In genomic region chr1:185316163-185317033, GRCh38 we compare ENCODE assay signal across 1 cellular context.
A peak's percentile ranks its signal among the peaks of the same experiment; 100 is the strongest.
TF ChIP-seq lines count a peak whose summit lies in the region.

No MANE protein-coding gene starts in this region.

TF ChIP-seq in HepG2, 621 proteins besides CTCF, POLR2A, EP300 and RAD21 (continued from another document and continues in another):
- TF ChIP-seq GABPB1 (CRISPR knock-in tag; IDR thresholded peaks at IDR 0.05) (peak; percentile 69; the same call in 1 of the 2 replicates), NFE2 (CRISPR knock-in tag; IDR thresholded peaks at IDR 0.05) (no peak), CC2D1A (CRISPR knock-in tag; IDR thresholded peaks at IDR 0.05) (no peak), TBL1XR1 (IDR thresholded peaks at IDR 0.05; ENCODE audit: borderline replicate concordance, low read length, partially characterized antibody) (no peak), CREM (IDR thresholded peaks at IDR 0.05) (peak; percentile 59), CREM (CRISPR knock-in tag; IDR thresholded peaks at IDR 0.05) (no peak), ZNF432 (CRISPR knock-in tag; IDR thresholded peaks at IDR 0.05; ENCODE audit: borderline replicate concordance) (no peak), ZBTB21 (CRISPR knock-in tag; IDR thresholded peaks at IDR 0.05) (no peak), NPAS2 (CRISPR knock-in tag; IDR thresholded peaks at IDR 0.05; ENCODE audit: borderline replicate concordance) (no peak), ZNF839 (CRISPR knock-in tag; IDR thresholded peaks at IDR 0.05; ENCODE audit: borderline replicate concordance) (no peak), ZNF24 (IDR thresholded peaks at IDR 0.05) (no peak), SETDB1 (CRISPR knock-in tag; IDR thresholded peaks at IDR 0.05; ENCODE audit: borderline replicate concordance) (no peak), ZNF136 (CRISPR knock-in tag; IDR thresholded peaks at IDR 0.05; ENCODE audit: low read depth) (no peak), BHLHE40 (IDR thresholded peaks at IDR 0.05; ENCODE audit: low read length) (no peak), ARID2 (CRISPR knock-in tag; IDR thresholded peaks at IDR 0.05; ENCODE audit: borderline replicate concordance) (no peak), SNRNP70 (IDR thresholded peaks at IDR 0.05; ENCODE audit: low read depth, low read length) (no peak), ZNF264 (CRISPR knock-in tag; IDR thresholded peaks at IDR 0.05) (no peak), KDM4B (CRISPR knock-in tag; IDR thresholded peaks at IDR 0.05) (no peak), ZNF781 (CRISPR knock-in tag; IDR thresholded peaks at IDR 0.05; ENCODE audit: borderline replicate concordance, not compliant biosample characterization) (no peak), KMT2B (CRISPR knock-in tag; IDR thresholded peaks at IDR 0.05) (no peak), ZNF414 (CRISPR knock-in tag; IDR thresholded peaks at IDR 0.05) (0 out of 2 replicates have a peak, but pooled peaks have one; percentile 37), RFXANK (CRISPR knock-in tag; IDR thresholded peaks at IDR 0.05) (no peak), NFYC (CRISPR knock-in tag; IDR thresholded peaks at IDR 0.05) (peak; percentile 85), ZNF354B (CRISPR knock-in tag; IDR thresholded peaks at IDR 0.05) (no peak; the same call in 1 of the 2 replicates), ZNF260 (CRISPR knock-in tag; IDR thresholded peaks at IDR 0.05; ENCODE audit: borderline replicate concordance, low read depth) (no peak), ZNF577 (CRISPR knock-in tag; IDR thresholded peaks at IDR 0.05; ENCODE audit: borderline replicate concordance, low read depth) (no peak), PHF8 (CRISPR knock-in tag; IDR thresholded peaks at IDR 0.05) (peak; percentile 63), RCOR2 (CRISPR knock-in tag; IDR thresholded peaks at IDR 0.05) (no peak), MYC (CRISPR knock-in tag; IDR thresholded peaks at IDR 0.05; ENCODE audit: borderline replicate concordance) (peak; percentile 89), MIER3 (CRISPR knock-in tag; IDR thresholded peaks at IDR 0.05; ENCODE audit: borderline replicate concordance) (no peak), ARID3A (IDR thresholded peaks at IDR 0.05; ENCODE audit: low read depth, low read length) (no peak), ZNF468 (CRISPR knock-in tag; IDR thresholded peaks at IDR 0.05) (no peak), POLR2AphosphoS5 (IDR thresholded peaks at IDR 0.05; ENCODE audit: low read depth, low read length) (peak; percentile 39; the same call in 1 of the 2 replicates), RBAK (CRISPR knock-in tag; IDR thresholded peaks at IDR 0.05) (no peak), FOXC1 (CRISPR knock-in tag; IDR thresholded peaks at IDR 0.05; ENCODE audit: borderline replicate concordance) (no peak), ZNF280B (CRISPR knock-in tag; IDR thresholded peaks at IDR 0.05; ENCODE audit: borderline replicate concordance) (no peak; the same call in none of the 2 replicates), KLF13 (CRISPR knock-in tag; IDR thresholded peaks at IDR 0.05) (no peak), ZSCAN21 (CRISPR knock-in tag; IDR thresholded peaks at IDR 0.05; ENCODE audit: borderline replicate concordance) (no peak; the same call in 1 of the 2 replicates), ZNF775 (CRISPR knock-in tag; IDR thresholded peaks at IDR 0.05; ENCODE audit: borderline replicate concordance) (no peak), HMGA1 (CRISPR knock-in tag; conservative IDR thresholded peaks at IDR 0.05) (no peak), HNRNPUL1 (IDR thresholded peaks at IDR 0.05; ENCODE audit: low read depth, low read length) (no peak), ZNF101 (CRISPR knock-in tag; IDR thresholded peaks at IDR 0.05; ENCODE audit: borderline replicate concordance, low read depth) (0 out of 2 replicates have a peak, but pooled peaks have one; percentile 16), ZNF367 (CRISPR knock-in tag; IDR thresholded peaks at IDR 0.05; ENCODE audit: borderline replicate concordance) (no peak), ZNF530 (CRISPR knock-in tag; IDR thresholded peaks at IDR 0.05; ENCODE audit: low read depth) (no peak), ZNF276 (CRISPR knock-in tag; IDR thresholded peaks at IDR 0.05; ENCODE audit: low read depth) (no peak), YY1 (IDR thresholded peaks at IDR 0.05; ENCODE audit: insufficient read depth, insufficient replicate concordance, low read depth, low read length) (no peak), KLF11 (CRISPR knock-in tag; IDR thresholded peaks at IDR 0.05) (no peak), ZNF350 (CRISPR knock-in tag; IDR thresholded peaks at IDR 0.05; ENCODE audit: borderline replicate concordance, low read depth) (no peak), ZNF543 (CRISPR knock-in tag; IDR thresholded peaks at IDR 0.05) (0 out of 2 replicates have a peak, but pooled peaks have one; percentile 27), HIVEP1 (CRISPR knock-in tag; IDR thresholded peaks at IDR 0.05) (no peak), CENPT (CRISPR knock-in tag; IDR thresholded peaks at IDR 0.05; ENCODE audit: low read depth) (no peak), ZSCAN31 (CRISPR knock-in tag; IDR thresholded peaks at IDR 0.05; ENCODE audit: low read depth) (no peak), ZNF337 (CRISPR knock-in tag; IDR thresholded peaks at IDR 0.05; ENCODE audit: borderline replicate concordance, low read depth) (no peak), ZNF3 (CRISPR knock-in tag; IDR thresholded peaks at IDR 0.05) (no peak)
- TF ChIP-seq, protein P1, sequence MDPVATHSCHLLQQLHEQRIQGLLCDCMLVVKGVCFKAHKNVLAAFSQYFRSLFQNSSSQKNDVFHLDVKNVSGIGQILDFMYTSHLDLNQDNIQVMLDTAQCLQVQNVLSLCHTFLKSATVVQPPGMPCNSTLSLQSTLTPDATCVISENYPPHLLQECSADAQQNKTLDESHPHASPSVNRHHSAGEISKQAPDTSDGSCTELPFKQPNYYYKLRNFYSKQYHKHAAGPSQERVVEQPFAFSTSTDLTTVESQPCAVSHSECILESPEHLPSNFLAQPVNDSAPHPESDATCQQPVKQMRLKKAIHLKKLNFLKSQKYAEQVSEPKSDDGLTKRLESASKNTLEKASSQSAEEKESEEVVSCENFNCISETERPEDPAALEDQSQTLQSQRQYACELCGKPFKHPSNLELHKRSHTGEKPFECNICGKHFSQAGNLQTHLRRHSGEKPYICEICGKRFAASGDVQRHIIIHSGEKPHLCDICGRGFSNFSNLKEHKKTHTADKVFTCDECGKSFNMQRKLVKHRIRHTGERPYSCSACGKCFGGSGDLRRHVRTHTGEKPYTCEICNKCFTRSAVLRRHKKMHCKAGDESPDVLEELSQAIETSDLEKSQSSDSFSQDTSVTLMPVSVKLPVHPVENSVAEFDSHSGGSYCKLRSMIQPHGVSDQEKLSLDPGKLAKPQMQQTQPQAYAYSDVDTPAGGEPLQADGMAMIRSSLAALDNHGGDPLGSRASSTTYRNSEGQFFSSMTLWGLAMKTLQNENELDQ (CRISPR knock-in tag; IDR thresholded peaks at IDR 0.05; ENCODE audit: borderline replicate concordance), result no peak
- TF ChIP-seq, protein P2, sequence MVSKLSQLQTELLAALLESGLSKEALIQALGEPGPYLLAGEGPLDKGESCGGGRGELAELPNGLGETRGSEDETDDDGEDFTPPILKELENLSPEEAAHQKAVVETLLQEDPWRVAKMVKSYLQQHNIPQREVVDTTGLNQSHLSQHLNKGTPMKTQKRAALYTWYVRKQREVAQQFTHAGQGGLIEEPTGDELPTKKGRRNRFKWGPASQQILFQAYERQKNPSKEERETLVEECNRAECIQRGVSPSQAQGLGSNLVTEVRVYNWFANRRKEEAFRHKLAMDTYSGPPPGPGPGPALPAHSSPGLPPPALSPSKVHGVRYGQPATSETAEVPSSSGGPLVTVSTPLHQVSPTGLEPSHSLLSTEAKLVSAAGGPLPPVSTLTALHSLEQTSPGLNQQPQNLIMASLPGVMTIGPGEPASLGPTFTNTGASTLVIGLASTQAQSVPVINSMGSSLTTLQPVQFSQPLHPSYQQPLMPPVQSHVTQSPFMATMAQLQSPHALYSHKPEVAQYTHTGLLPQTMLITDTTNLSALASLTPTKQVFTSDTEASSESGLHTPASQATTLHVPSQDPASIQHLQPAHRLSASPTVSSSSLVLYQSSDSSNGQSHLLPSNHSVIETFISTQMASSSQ (IDR thresholded peaks at IDR 0.05; ENCODE audit: low read depth), result no peak
- TF ChIP-seq, protein P2 (CRISPR knock-in tag; IDR thresholded peaks at IDR 0.05; ENCODE audit: borderline replicate concordance), result 0 out of 2 replicates have a peak, but pooled peaks have one; percentile 36
- TF ChIP-seq, protein P3, sequence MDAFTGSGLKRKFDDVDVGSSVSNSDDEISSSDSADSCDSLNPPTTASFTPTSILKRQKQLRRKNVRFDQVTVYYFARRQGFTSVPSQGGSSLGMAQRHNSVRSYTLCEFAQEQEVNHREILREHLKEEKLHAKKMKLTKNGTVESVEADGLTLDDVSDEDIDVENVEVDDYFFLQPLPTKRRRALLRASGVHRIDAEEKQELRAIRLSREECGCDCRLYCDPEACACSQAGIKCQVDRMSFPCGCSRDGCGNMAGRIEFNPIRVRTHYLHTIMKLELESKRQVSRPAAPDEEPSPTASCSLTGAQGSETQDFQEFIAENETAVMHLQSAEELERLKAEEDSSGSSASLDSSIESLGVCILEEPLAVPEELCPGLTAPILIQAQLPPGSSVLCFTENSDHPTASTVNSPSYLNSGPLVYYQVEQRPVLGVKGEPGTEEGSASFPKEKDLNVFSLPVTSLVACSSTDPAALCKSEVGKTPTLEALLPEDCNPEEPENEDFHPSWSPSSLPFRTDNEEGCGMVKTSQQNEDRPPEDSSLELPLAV (CRISPR knock-in tag; conservative IDR thresholded peaks at IDR 0.05; ENCODE audit: low read depth), result no peak
- TF ChIP-seq, protein P4, sequence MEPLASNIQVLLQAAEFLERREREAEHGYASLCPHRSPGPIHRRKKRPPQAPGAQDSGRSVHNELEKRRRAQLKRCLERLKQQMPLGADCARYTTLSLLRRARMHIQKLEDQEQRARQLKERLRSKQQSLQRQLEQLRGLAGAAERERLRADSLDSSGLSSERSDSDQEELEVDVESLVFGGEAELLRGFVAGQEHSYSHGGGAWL (CRISPR knock-in tag; IDR thresholded peaks at IDR 0.05), result no peak
- TF ChIP-seq, protein P5, sequence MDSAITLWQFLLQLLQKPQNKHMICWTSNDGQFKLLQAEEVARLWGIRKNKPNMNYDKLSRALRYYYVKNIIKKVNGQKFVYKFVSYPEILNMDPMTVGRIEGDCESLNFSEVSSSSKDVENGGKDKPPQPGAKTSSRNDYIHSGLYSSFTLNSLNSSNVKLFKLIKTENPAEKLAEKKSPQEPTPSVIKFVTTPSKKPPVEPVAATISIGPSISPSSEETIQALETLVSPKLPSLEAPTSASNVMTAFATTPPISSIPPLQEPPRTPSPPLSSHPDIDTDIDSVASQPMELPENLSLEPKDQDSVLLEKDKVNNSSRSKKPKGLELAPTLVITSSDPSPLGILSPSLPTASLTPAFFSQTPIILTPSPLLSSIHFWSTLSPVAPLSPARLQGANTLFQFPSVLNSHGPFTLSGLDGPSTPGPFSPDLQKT (CRISPR knock-in tag; IDR thresholded peaks at IDR 0.05; ENCODE audit: borderline replicate concordance), result no peak
